In the genomic region with DNA sequence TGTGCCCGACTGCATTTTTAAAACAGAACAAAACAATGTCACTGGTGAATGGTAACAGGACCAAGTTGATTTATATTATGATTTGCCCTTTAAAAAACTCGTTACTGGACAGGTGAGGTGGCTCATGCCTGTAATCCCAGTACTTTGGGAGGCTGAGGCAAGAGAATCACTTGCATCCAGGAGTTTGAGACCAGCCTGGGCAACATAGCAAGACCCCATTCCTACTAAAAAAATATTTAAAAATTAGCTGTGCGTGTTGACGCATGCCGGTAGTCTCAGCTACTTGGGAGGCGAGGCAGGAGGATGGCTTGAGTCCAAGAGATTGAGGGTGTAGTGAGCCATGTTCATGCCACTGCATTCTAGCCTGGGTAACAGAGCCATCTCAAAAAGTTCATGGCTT, we compare ENCODE assay signal across 34 cellular contexts.
"Had no signal": no experiment of that assay in that cellular context is flagged by ENCODE, and none has a peak within 500 bp of the region (broad histone marks: within the 10 kb centered on the region; RNA-seq: fewer than 3 reads in every experiment).

No MANE protein-coding gene starts in this region.

- H3K4me3 ChIP-seq: adrenal gland, body of pancreas, esophagus squamous epithelium, gastroesophageal sphincter had no signal

- H3K27ac Mint-ChIP-seq: activated CD4-positive, alpha-beta memory T cell treated with anti-CD3 and anti-CD28 coated beads for 36 hours; activated CD4-positive, alpha-beta T cell treated with anti-CD3 and anti-CD28 coated beads for 36 hours; activated CD4-positive, alpha-beta T cell treated with anti-CD3 and anti-CD28 coated beads, Interleukin-2, amount 10 ng/mL, durations not matched to agents 24 days and 14 days; activated CD8-positive, alpha-beta memory T cell treated with anti-CD3 and anti-CD28 coated beads, Interleukin-2, amount 10 ng/mL, durations not matched to agents 7 days and 5 days; activated CD8-positive, alpha-beta T cell treated with anti-CD3 and anti-CD28 coated beads, Interleukin-2, amount 10 ng/mL, durations not matched to agents 7 days and 5 days; activated naive CD4-positive, alpha-beta T cell treated with anti-CD3 and anti-CD28 coated beads for 36 hours; activated naive CD4-positive, alpha-beta T cell treated with anti-CD3 and anti-CD28 coated beads, Interleukin-2, amount 50 U/mL, for 24 hours; activated naive CD8-positive, alpha-beta T cell treated with anti-CD3 and anti-CD28 coated beads for 36 hours; activated naive CD8-positive, alpha-beta T cell treated with anti-CD3 and anti-CD28 coated beads, Interleukin-2, amount 50 U/mL, for 24 hours; activated T-helper 1 cell treated with anti-CD3 and anti-CD28 coated beads, Interleukin-12 subunit alpha, Interleukin-12 subunit beta, Interleukin-2, Interleukin-4 antibody, amounts not matched to agents 30 ng/mL and 10 ng/mL and 1 ng/mL, durations not matched to agents 14 hours and 24 hours and 36 hours; activated T-helper 2 cell treated with anti-CD3 and anti-CD28 coated beads, Interferon-gamma antibody, Interleukin-2, Interleukin-4, amounts not matched to agents 10 μg/mL and 5 μg/mL and 100 μg/mL, durations not matched to agents 14 hours and 24 hours and 36 hours; effector memory CD8-positive, alpha-beta T cell; T-helper 2 cell treated with Interferon-gamma antibody and Interleukin-4, amounts not matched to agents 5 μg/mL and 100 μg/mL, for 36 hours had no signal

- H3K36me3 Mint-ChIP-seq: activated CD4-positive, alpha-beta memory T cell treated with anti-CD3 and anti-CD28 coated beads for 36 hours; activated naive CD8-positive, alpha-beta T cell treated with anti-CD3 and anti-CD28 coated beads for 36 hours had no signal

- H3K9me3 ChIP-seq: adrenal gland, body of pancreas, esophagus squamous epithelium, gastroesophageal sphincter had no signal

- H3K27ac ChIP-seq: adrenal gland, body of pancreas, epithelial cell of prostate, esophagus squamous epithelium, gastroesophageal sphincter, WERI-Rb-1 had no signal

- H3K27me3 Mint-ChIP-seq: activated CD4-positive, alpha-beta T cell treated with anti-CD3 and anti-CD28 coated beads for 36 hours; activated naive CD4-positive, alpha-beta T cell treated with anti-CD3 and anti-CD28 coated beads, Interleukin-2, amount 50 U/mL, for 24 hours; activated naive CD8-positive, alpha-beta T cell treated with anti-CD3 and anti-CD28 coated beads for 36 hours had no signal

- H3K27me3 ChIP-seq: adrenal gland, body of pancreas, esophagus squamous epithelium, gastroesophageal sphincter had no signal

- H3K9me3 Mint-ChIP-seq: activated CD4-positive, alpha-beta memory T cell treated with anti-CD3 and anti-CD28 coated beads for 36 hours; activated CD4-positive, alpha-beta T cell treated with anti-CD3 and anti-CD28 coated beads, Interleukin-2, amount 10 ng/mL, durations not matched to agents 24 days and 14 days; activated naive CD4-positive, alpha-beta T cell treated with anti-CD3 and anti-CD28 coated beads for 36 hours; activated naive CD4-positive, alpha-beta T cell treated with anti-CD3 and anti-CD28 coated beads, Interleukin-2, amount 50 U/mL, for 24 hours; activated naive CD8-positive, alpha-beta T cell treated with anti-CD3 and anti-CD28 coated beads for 36 hours; activated naive CD8-positive, alpha-beta T cell treated with anti-CD3 and anti-CD28 coated beads, Interleukin-2, amount 50 U/mL, for 24 hours; activated T-helper 1 cell treated with anti-CD3 and anti-CD28 coated beads, Interleukin-12 subunit alpha, Interleukin-12 subunit beta, Interleukin-2, Interleukin-4 antibody, amounts not matched to agents 30 ng/mL and 10 ng/mL and 1 ng/mL, durations not matched to agents 14 hours and 24 hours and 36 hours; activated T-helper 2 cell treated with anti-CD3 and anti-CD28 coated beads, Interferon-gamma antibody, Interleukin-2, Interleukin-4, amounts not matched to agents 10 μg/mL and 5 μg/mL and 100 μg/mL, durations not matched to agents 14 hours and 24 hours and 36 hours; effector memory CD8-positive, alpha-beta T cell; T-helper 2 cell treated with Interferon-gamma antibody and Interleukin-4, amounts not matched to agents 5 μg/mL and 100 μg/mL, for 36 hours had no signal

- DNase-seq: activated CD4-positive, alpha-beta memory T cell treated with anti-CD3 and anti-CD28 coated beads for 36 hours; activated CD4-positive, alpha-beta T cell treated with anti-CD3 and anti-CD28 coated beads for 36 hours; activated CD4-positive, alpha-beta T cell treated with anti-CD3 and anti-CD28 coated beads, Interleukin-2, amount 10 ng/mL, durations not matched to agents 24 days and 14 days; activated CD4-positive, CD25-positive, alpha-beta regulatory T cell; activated CD4-positive, CD25-positive, alpha-beta regulatory T cell treated with anti-CD3 and anti-CD28 coated beads, Interleukin-2, amount 50 U/mL, for 72 hours; activated CD8-positive, alpha-beta memory T cell treated with anti-CD3 and anti-CD28 coated beads, Interleukin-2, amount 10 ng/mL, durations not matched to agents 7 days and 5 days; activated CD8-positive, alpha-beta memory T cell treated with anti-CD3 and anti-CD28 coated beads, Interleukin-2, amount 50 U/mL, for 4 hours; activated CD8-positive, alpha-beta T cell treated with anti-CD3 and anti-CD28 coated beads, Interleukin-2, amount 10 ng/mL, durations not matched to agents 7 days and 5 days; activated effector memory CD4-positive, alpha-beta T cell treated with anti-CD3 and anti-CD28 coated beads, Interleukin-2, amount 50 U/mL, for 16 hours; activated naive CD4-positive, alpha-beta T cell treated with anti-CD3 and anti-CD28 coated beads for 36 hours; activated naive CD8-positive, alpha-beta T cell treated with anti-CD3 and anti-CD28 coated beads for 36 hours; activated naive CD8-positive, alpha-beta T cell treated with anti-CD3 and anti-CD28 coated beads, Interleukin-2, amount 50 U/mL, for 24 hours; activated T-cell treated with anti-CD3 and anti-CD28 coated beads, Interleukin-2, amount 50 U/mL, for 1 hour; activated T-cell treated with anti-CD3 and anti-CD28 coated beads, Interleukin-2, amount 50 U/mL, for 48 hours; adrenal gland; amygdala; aorta; body of pancreas; caudate nucleus; cortex of kidney; effector CD4-positive, alpha-beta T cell; effector memory CD8-positive, alpha-beta T cell; esophagus squamous epithelium; foreskin melanocyte; T-helper 1 cell; T-helper 17 cell; T1000; WERI-Rb-1 had no signal

- H3K36me3 ChIP-seq: adrenal gland, esophagus squamous epithelium, gastroesophageal sphincter, WERI-Rb-1 had no signal

- H3K4me3 Mint-ChIP-seq: activated CD4-positive, alpha-beta memory T cell treated with anti-CD3 and anti-CD28 coated beads for 36 hours; activated CD4-positive, alpha-beta T cell treated with anti-CD3 and anti-CD28 coated beads for 36 hours; activated CD4-positive, alpha-beta T cell treated with anti-CD3 and anti-CD28 coated beads, Interleukin-2, amount 10 ng/mL, durations not matched to agents 24 days and 14 days; activated CD8-positive, alpha-beta memory T cell treated with anti-CD3 and anti-CD28 coated beads, Interleukin-2, amount 10 ng/mL, durations not matched to agents 7 days and 5 days; activated CD8-positive, alpha-beta T cell treated with anti-CD3 and anti-CD28 coated beads, Interleukin-2, amount 10 ng/mL, durations not matched to agents 7 days and 5 days; activated naive CD4-positive, alpha-beta T cell treated with anti-CD3 and anti-CD28 coated beads for 36 hours; activated naive CD4-positive, alpha-beta T cell treated with anti-CD3 and anti-CD28 coated beads, Interleukin-2, amount 50 U/mL, for 24 hours; activated naive CD8-positive, alpha-beta T cell treated with anti-CD3 and anti-CD28 coated beads for 36 hours; activated naive CD8-positive, alpha-beta T cell treated with anti-CD3 and anti-CD28 coated beads, Interleukin-2, amount 50 U/mL, for 24 hours; activated T-helper 1 cell treated with anti-CD3 and anti-CD28 coated beads, Interleukin-12 subunit alpha, Interleukin-12 subunit beta, Interleukin-2, Interleukin-4 antibody, amounts not matched to agents 30 ng/mL and 10 ng/mL and 1 ng/mL, durations not matched to agents 14 hours and 24 hours and 36 hours; effector memory CD8-positive, alpha-beta T cell; T-helper 17 cell; T-helper 2 cell treated with Interferon-gamma antibody and Interleukin-4, amounts not matched to agents 5 μg/mL and 100 μg/mL, for 36 hours had no signal

- H3K4me1 Mint-ChIP-seq: activated CD4-positive, alpha-beta T cell treated with anti-CD3 and anti-CD28 coated beads for 36 hours; activated CD4-positive, alpha-beta T cell treated with anti-CD3 and anti-CD28 coated beads, Interleukin-2, amount 10 ng/mL, durations not matched to agents 24 days and 14 days; activated naive CD4-positive, alpha-beta T cell treated with anti-CD3 and anti-CD28 coated beads, Interleukin-2, amount 50 U/mL, for 24 hours; activated naive CD8-positive, alpha-beta T cell treated with anti-CD3 and anti-CD28 coated beads, Interleukin-2, amount 50 U/mL, for 24 hours had no signal
